ENCODE assay signal across 8 cellular contexts in genomic region chr6:28944412-28945006, GRCh38. TPM values are rescaled to one million over a fixed set of nuclear protein-coding genes. Genes with fewer than 3 reads are reported as not detected.
DNase-seq lines count a peak whose midpoint lies in the region; ATAC-seq and TF ChIP-seq lines count a peak whose summit lies in the region.

No MANE protein-coding gene starts in this region.

- no peaks in the 10 kb centered on the region for H4K20me1 ChIP-seq in BLaER1 treated with 17β-estradiol and CSF1 and Interleukin-3, amounts not matched to agents 10 nM and 100 nM
- no peaks in the 10 kb centered on the region for H4K20me1 ChIP-seq in PC-9 (ENCODE audit: insufficient read depth)

- H3K9me3 ChIP-seq in BLaER1 treated with 17β-estradiol and CSF1 and Interleukin-3, amounts not matched to agents 10 nM and 100 nM (replicated peaks in 1 of 11) = peaks cover 0 to 7% (median under 1%) of the 10 kb centered on the region in 11 experiments; a peak in 6 of 22 replicates
- H3K9me3 ChIP-seq in PC-9 (ENCODE audit: insufficient read depth, low read depth) = no peaks in the 10 kb centered on the region

- peaks cover 58% of the 10 kb centered on the region for H3F3A ChIP-seq in PC-9 (ENCODE audit: insufficient read depth, low read depth)

- no peaks in the 10 kb centered on the region for H3K27me3 ChIP-seq in BLaER1 treated with 17β-estradiol and CSF1 and Interleukin-3, amounts not matched to agents 10 nM and 100 nM
- H3K27me3 ChIP-seq in PC-9 (ENCODE audit: insufficient read depth, low read depth) = no peaks in the 10 kb centered on the region

- peak in 72 of 76 experiments; percentile 18 to 95 (median 76) for DNase-seq in HUDEP-2 (lab: John Stamatoyannopoulos, UW; ENCODE audit: unreplicated experiment in 76 of 76)
- DNase-seq in PC-9 = peak; percentile 64 to 68
- DNase-seq in activated T-helper 1 cell treated with anti-CD3 and anti-CD28 coated beads, Interleukin-12 subunit alpha, Interleukin-12 subunit beta, Interleukin-2, Interleukin-4 antibody, amounts not matched to agents 30 ng/mL and 10 ng/mL and 1 ng/mL, durations not matched to agents 14 hours and 24 hours and 36 hours (ENCODE audit: low spot score) = peak; percentile 62
- DNase-seq in fibroblast of mammary gland (ENCODE audit: low read depth) = peak; percentile 83
- peak; percentile 27 to 83 (median 70) for DNase-seq in naive thymus-derived CD8-positive, alpha-beta T cell
- DNase-seq in stimulated activated naive CD8-positive, alpha-beta T cell treated with anti-CD3 and anti-CD28 coated beads, Interleukin-15, amount 100 ng/mL, for 72 hours = peak; percentile 67 to 75

- H3K27ac Mint-ChIP-seq in activated T-helper 1 cell treated with anti-CD3 and anti-CD28 coated beads, Interleukin-12 subunit alpha, Interleukin-12 subunit beta, Interleukin-2, Interleukin-4 antibody, amounts not matched to agents 30 ng/mL and 10 ng/mL and 1 ng/mL, durations not matched to agents 14 hours and 24 hours and 36 hours = peak overlapping the region; percentile 93
- H3K27ac Mint-ChIP-seq in naive thymus-derived CD8-positive, alpha-beta T cell = peak overlapping the region; percentile 80 to 98 (median 94)
- peak overlapping the region; percentile 88 to 98 for H3K27ac Mint-ChIP-seq in stimulated activated naive CD8-positive, alpha-beta T cell treated with anti-CD3 and anti-CD28 coated beads, Interleukin-15, amount 100 ng/mL, for 72 hours

- peak overlapping the region; percentile 62 to 88 (median 78) for H3K4me2 ChIP-seq in BLaER1 treated with 17β-estradiol and CSF1 and Interleukin-3, amounts not matched to agents 10 nM and 100 nM
- H3K4me2 ChIP-seq in PC-9 = peak overlapping the region; percentile 87

- no peaks in the 10 kb centered on the region for H3K36me3 Mint-ChIP-seq in activated T-helper 1 cell treated with anti-CD3 and anti-CD28 coated beads, Interleukin-12 subunit alpha, Interleukin-12 subunit beta, Interleukin-2, Interleukin-4 antibody, amounts not matched to agents 30 ng/mL and 10 ng/mL and 1 ng/mL, durations not matched to agents 14 hours and 24 hours and 36 hours (ENCODE audit: low read depth)
- H3K36me3 Mint-ChIP-seq in naive thymus-derived CD8-positive, alpha-beta T cell = no peaks in the 10 kb centered on the region

- no peaks in the 10 kb centered on the region for H3K79me2 ChIP-seq in PC-9 (ENCODE audit: low read depth)

- H3K27me3 Mint-ChIP-seq in activated T-helper 1 cell treated with anti-CD3 and anti-CD28 coated beads, Interleukin-12 subunit alpha, Interleukin-12 subunit beta, Interleukin-2, Interleukin-4 antibody, amounts not matched to agents 30 ng/mL and 10 ng/mL and 1 ng/mL, durations not matched to agents 14 hours and 24 hours and 36 hours (ENCODE audit: insufficient read depth) = peaks cover 10% of the 10 kb centered on the region
- peaks cover 0 to 11% (median 0%) of the 10 kb centered on the region in 5 donors for H3K27me3 Mint-ChIP-seq in naive thymus-derived CD8-positive, alpha-beta T cell
- no peaks in the 10 kb centered on the region for H3K27me3 Mint-ChIP-seq in stimulated activated naive CD8-positive, alpha-beta T cell treated with anti-CD3 and anti-CD28 coated beads, Interleukin-15, amount 100 ng/mL, for 72 hours

- peak overlapping the region; percentile 81 for H3K4me3 Mint-ChIP-seq in activated T-helper 1 cell treated with anti-CD3 and anti-CD28 coated beads, Interleukin-12 subunit alpha, Interleukin-12 subunit beta, Interleukin-2, Interleukin-4 antibody, amounts not matched to agents 30 ng/mL and 10 ng/mL and 1 ng/mL, durations not matched to agents 14 hours and 24 hours and 36 hours
- peak overlapping the region; percentile 82 to 98 (median 88) for H3K4me3 Mint-ChIP-seq in naive thymus-derived CD8-positive, alpha-beta T cell
- H3K4me3 Mint-ChIP-seq in stimulated activated naive CD8-positive, alpha-beta T cell treated with anti-CD3 and anti-CD28 coated beads, Interleukin-15, amount 100 ng/mL, for 72 hours = peak overlapping the region; percentile 85 to 91

- TF ChIP-seq CTCF in PC-9 (conservative IDR thresholded peaks at IDR 0.05) (no peak), fibroblast of mammary gland (conservative IDR thresholded peaks at IDR 0.05; ENCODE audit: control insufficient read depth, insufficient read depth, low read depth, low read length) (no peak)

- peak overlapping the region; percentile 18 to 74 (median 65); a peak in 20 of 22 replicates for H3K27ac ChIP-seq in BLaER1 treated with 17β-estradiol and CSF1 and Interleukin-3, amounts not matched to agents 10 nM and 100 nM
- peak overlapping the region; percentile 74 for H3K27ac ChIP-seq in PC-9

- H3K9ac ChIP-seq in BLaER1 treated with 17β-estradiol and CSF1 and Interleukin-3, amounts not matched to agents 10 nM and 100 nM = peak overlapping the region; percentile 61 to 80 (median 72); a peak in 21 of 22 replicates

- H3K4me1 Mint-ChIP-seq in activated T-helper 1 cell treated with anti-CD3 and anti-CD28 coated beads, Interleukin-12 subunit alpha, Interleukin-12 subunit beta, Interleukin-2, Interleukin-4 antibody, amounts not matched to agents 30 ng/mL and 10 ng/mL and 1 ng/mL, durations not matched to agents 14 hours and 24 hours and 36 hours (ENCODE audit: low read depth) = peaks cover 55% of the 10 kb centered on the region
- H3K4me1 Mint-ChIP-seq in naive thymus-derived CD8-positive, alpha-beta T cell = peaks cover 25 to 56% (median 50%) of the 10 kb centered on the region in 4 donors
- peaks cover 48% of the 10 kb centered on the region for H3K4me1 Mint-ChIP-seq in stimulated activated naive CD8-positive, alpha-beta T cell treated with anti-CD3 and anti-CD28 coated beads, Interleukin-15, amount 100 ng/mL, for 72 hours

- peak overlapping the region; percentile 53 to 73 (median 64) for H3K4me3 ChIP-seq in BLaER1 treated with 17β-estradiol and CSF1 and Interleukin-3, amounts not matched to agents 10 nM and 100 nM
- H3K4me3 ChIP-seq in PC-9 = peak overlapping the region; percentile 81
- H3K4me3 ChIP-seq in fibroblast of mammary gland (ENCODE audit: control insufficient read depth, low read depth, low read length) = peak overlapping the region; percentile 76

- no TSS peak for BruUV-seq in PC-9 (replicated peaks; lab: Mats Ljungman, UMichigan)

- no peaks in the 10 kb centered on the region for H3K36me3 ChIP-seq in BLaER1 treated with 17β-estradiol and CSF1 and Interleukin-3, amounts not matched to agents 10 nM and 100 nM
- H3K36me3 ChIP-seq in PC-9 (ENCODE audit: low read depth) = no peaks in the 10 kb centered on the region

- no peaks in the 10 kb centered on the region for H3K9me2 ChIP-seq in PC-9 (ENCODE audit: insufficient read depth)

- peak overlapping the region; percentile 93 for H2AFZ ChIP-seq in PC-9

- intact Hi-C loops in PC-9 (cut with micrococcal nuclease; ENCODE audit: unreplicated experiment) = loop anchor here (5.0 kb wide), 3 partner anchors 62 to 257 kb away; no protein-coding TSS in a partner anchor
- intact Hi-C loops in activated T-helper 1 cell treated with anti-CD3 and anti-CD28 coated beads, Interleukin-12 subunit alpha, Interleukin-12 subunit beta, Interleukin-2, Interleukin-4 antibody, amounts not matched to agents 30 ng/mL and 10 ng/mL and 1 ng/mL, durations not matched to agents 14 hours and 24 hours and 36 hours (cut with micrococcal nuclease) = loop anchor here (1.0 to 5.0 kb wide), 15 partner anchors 9 to 1812 kb away; a partner anchor contains a TSS

- peak; percentile 37 to 39 for ATAC-seq in naive thymus-derived CD8-positive, alpha-beta T cell
- ATAC-seq in stimulated activated naive CD8-positive, alpha-beta T cell treated with anti-CD3 and anti-CD28 coated beads, Interleukin-15, amount 100 ng/mL, for 72 hours = peak; percentile 34
- no peak for ATAC-seq in GM18909 (IDR thresholded peaks at IDR 0.05; ENCODE audit: poor library complexity, unreplicated experiment)

- no peaks in the 10 kb centered on the region for H3K9me3 Mint-ChIP-seq in activated T-helper 1 cell treated with anti-CD3 and anti-CD28 coated beads, Interleukin-12 subunit alpha, Interleukin-12 subunit beta, Interleukin-2, Interleukin-4 antibody, amounts not matched to agents 30 ng/mL and 10 ng/mL and 1 ng/mL, durations not matched to agents 14 hours and 24 hours and 36 hours
- H3K9me3 Mint-ChIP-seq in naive thymus-derived CD8-positive, alpha-beta T cell = peaks cover 0 to 10% (median 0%) of the 10 kb centered on the region in 9 donors
- no peaks in the 10 kb centered on the region for H3K9me3 Mint-ChIP-seq in stimulated activated naive CD8-positive, alpha-beta T cell treated with anti-CD3 and anti-CD28 coated beads, Interleukin-15, amount 100 ng/mL, for 72 hours

- CTCF ChIA-PET in PC-9 (lab: Charles Lee) = no interaction called here

- POLR2A ChIA-PET in PC-9 (lab: Charles Lee; ENCODE audit: unreplicated experiment) = no interaction called here
- POLR2A ChIA-PET in naive thymus-derived CD8-positive, alpha-beta T cell (lab: Charles Lee) = interaction anchor here (1.0 kb wide), 1 partner anchor 20 kb away, joined by 4 read pairs; the partner anchor contains the start of gene TRIM27

- peaks cover 19 to 38% (median 32%) of the 10 kb centered on the region in 10 experiments for H3K4me1 ChIP-seq in BLaER1 treated with 17β-estradiol and CSF1 and Interleukin-3, amounts not matched to agents 10 nM and 100 nM
- peaks cover 48% of the 10 kb centered on the region for H3K4me1 ChIP-seq in PC-9 (replicated peaks; ENCODE audit: insufficient read depth)

RNA-seq across cellular contexts. Expression of gene TRIM27, which starts 20.7 kb away (rescaled TPM):
- 67.2 and 86.2 TPM in 2 replicates for total RNA-seq in PC-9 (2021)
- total RNA-seq in activated T-helper 1 cell treated with anti-CD3 and anti-CD28 coated beads, Interleukin-12 subunit alpha, Interleukin-12 subunit beta, Interleukin-2, Interleukin-4 antibody, amounts not matched to agents 30 ng/mL and 10 ng/mL and 1 ng/mL, durations not matched to agents 14 hours and 24 hours and 36 hours = 67.2 and 67.4 TPM in 2 replicates
- total RNA-seq in naive thymus-derived CD8-positive, alpha-beta T cell = 10 to 100 TPM; 79.8 to 80.4 TPM
- 10 to 100 TPM; 37.5 to 71.3 (median 44.2) TPM for polyA plus RNA-seq in naive thymus-derived CD8-positive, alpha-beta T cell
